Comparison of ENCODE assay signal across 21 cellular contexts in the genomic region with DNA sequence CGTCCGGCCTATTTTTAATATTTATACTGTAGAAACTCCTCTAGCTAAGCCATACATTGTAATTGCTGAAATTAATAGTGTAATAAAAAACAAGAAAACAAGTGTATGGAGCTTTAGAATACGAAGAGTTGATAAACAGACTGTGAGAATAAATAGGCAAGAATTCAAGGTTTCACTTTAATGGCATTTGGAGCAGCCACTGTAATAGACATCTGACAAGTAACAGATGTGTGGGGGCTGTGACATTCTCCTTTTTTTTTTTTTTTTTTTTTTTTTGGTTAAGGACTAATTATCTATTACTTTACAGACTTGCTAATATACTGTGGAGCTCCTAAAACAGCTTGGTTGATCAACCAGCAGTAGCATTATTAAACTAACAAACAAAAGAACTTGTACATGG. TPM values are rescaled to one million over a fixed set of nuclear protein-coding genes. Genes with fewer than 3 reads are reported as not detected.
DNase-seq lines count a peak whose midpoint lies in the region; ATAC-seq and TF ChIP-seq lines count a peak whose summit lies in the region.
"Had no signal": no experiment of that assay in that cellular context is flagged by ENCODE, and none has a peak within 500 bp of the region (broad histone marks: within the 10 kb centered on the region; RNA-seq: fewer than 3 reads in every experiment).

No MANE protein-coding gene starts in this region.

- H3K4me1 ChIP-seq in ACC112 (ENCODE audit: control insufficient read depth, insufficient read depth, low read length, unreplicated experiment) (peaks cover 32% of the 10 kb centered on the region), GM23338 (ENCODE audit: insufficient read depth) (no peaks in the 10 kb centered on the region)

- no peaks in the 10 kb centered on the region for H3K9me3 Mint-ChIP-seq in central memory CD8-positive, alpha-beta T cell
- H3K9me3 Mint-ChIP-seq in naive thymus-derived CD8-positive, alpha-beta T cell, result peaks cover 0 to 2% (median 0%) of the 10 kb centered on the region in 9 donors
- H3K9me3 Mint-ChIP-seq in GM23338, result no peaks in the 10 kb centered on the region; the same call in 2 of the 3 replicates
- H3K9me3 Mint-ChIP-seq: activated naive CD4-positive, alpha-beta T cell treated with anti-CD3 and anti-CD28 coated beads, Interleukin-2, amount 50 U/mL, for 24 hours; activated T-cell treated with anti-CD3 and anti-CD28 coated beads, Interleukin-2, amount 50 U/mL, for 24 hours; CD8-positive, alpha-beta T cell; naive B cell had no signal

- H3K27me3 ChIP-seq in ACC112 (ENCODE audit: insufficient read depth, low read length) (no peaks in the 10 kb centered on the region), dorsolateral prefrontal cortex (no peaks in the 10 kb centered on the region), GM23338 (ENCODE audit: insufficient read depth) (no peaks in the 10 kb centered on the region)
- H3K27me3 ChIP-seq: spleen had no signal

- peak overlapping the region; percentile 97 for H3K27ac Mint-ChIP-seq in central memory CD8-positive, alpha-beta T cell (ENCODE audit: low read depth)
- peak overlapping the region in 7 of 10 donors; percentile 9 to 98 (median 94) for H3K27ac Mint-ChIP-seq in naive thymus-derived CD8-positive, alpha-beta T cell
- no peak overlapping the region for H3K27ac Mint-ChIP-seq in GM23338
- H3K27ac Mint-ChIP-seq: brain had no signal

- H3K79me2 ChIP-seq in ACC112 (ENCODE audit: control insufficient read depth, insufficient read depth, low read length, unreplicated experiment), result no peaks in the 10 kb centered on the region
- no peaks in the 10 kb centered on the region for H3K79me2 ChIP-seq in GM23338 (replicated peaks; ENCODE audit: insufficient read depth)

- H3K4me3 ChIP-seq in ACC112 (ENCODE audit: low read depth, low read length) (no peak overlapping the region), dorsolateral prefrontal cortex (no peak overlapping the region), GM23338 (no peak overlapping the region)
- H3K4me3 ChIP-seq: lower lobe of right lung, spleen had no signal

- H2AFZ ChIP-seq in ACC112 (ENCODE audit: low read length, unreplicated experiment) (no peak overlapping the region), GM23338 (no peak overlapping the region)

- no peak overlapping the region for H3K4me3 Mint-ChIP-seq in central memory CD8-positive, alpha-beta T cell
- no peak overlapping the region for H3K4me3 Mint-ChIP-seq in naive thymus-derived CD8-positive, alpha-beta T cell
- no peak overlapping the region for H3K4me3 Mint-ChIP-seq in GM23338
- H3K4me3 Mint-ChIP-seq: activated naive CD4-positive, alpha-beta T cell treated with anti-CD3 and anti-CD28 coated beads, Interleukin-2, amount 50 U/mL, for 24 hours; brain had no signal

- H3K36me3 ChIP-seq in ACC112 (ENCODE audit: insufficient read depth, low read length) (no peaks in the 10 kb centered on the region), GM23338 (ENCODE audit: insufficient read depth) (no peaks in the 10 kb centered on the region)
- H3K36me3 ChIP-seq: lower lobe of right lung, spleen had no signal

- H3K4me1 Mint-ChIP-seq in central memory CD8-positive, alpha-beta T cell, result peaks cover 20% of the 10 kb centered on the region
- peaks cover 8 to 37% (median 28%) of the 10 kb centered on the region in 4 donors for H3K4me1 Mint-ChIP-seq in naive thymus-derived CD8-positive, alpha-beta T cell
- H3K4me1 Mint-ChIP-seq in GM23338, result no peaks in the 10 kb centered on the region; the same call in 2 of the 3 replicates

- H3K9me2 ChIP-seq in GM23338 (ENCODE audit: insufficient read depth), result no peaks in the 10 kb centered on the region

- H3K27me3 Mint-ChIP-seq in central memory CD8-positive, alpha-beta T cell, result no peaks in the 10 kb centered on the region
- no peaks in the 10 kb centered on the region for H3K27me3 Mint-ChIP-seq in naive thymus-derived CD8-positive, alpha-beta T cell
- no peaks in the 10 kb centered on the region for H3K27me3 Mint-ChIP-seq in GM23338 (ENCODE audit: insufficient read depth, low read depth, poor library complexity)
- H3K27me3 Mint-ChIP-seq: activated naive CD4-positive, alpha-beta T cell treated with anti-CD3 and anti-CD28 coated beads, Interleukin-2, amount 50 U/mL, for 24 hours; activated T-cell treated with anti-CD3 and anti-CD28 coated beads, Interleukin-2, amount 50 U/mL, for 24 hours; naive B cell had no signal

- H3K27ac ChIP-seq in ACC112 (ENCODE audit: low read depth, low read length) (peak overlapping the region; percentile 99), dorsolateral prefrontal cortex (no peak overlapping the region), GM23338 (ENCODE audit: low read depth) (no peak overlapping the region)

- TF ChIP-seq CTCF in dorsolateral prefrontal cortex (IDR thresholded peaks at IDR 0.05 in 54 of 56, conservative IDR thresholded peaks at IDR 0.05 in 2 of 56; ENCODE audit: low read depth in 1 of 56, partially characterized antibody in 56 of 56), result no peak
- no peak for TF ChIP-seq CTCF in GM23338 (conservative IDR thresholded peaks at IDR 0.05; ENCODE audit: low read depth in 2 of 2)

- POLR2A ChIA-PET in naive thymus-derived CD8-positive, alpha-beta T cell (lab: Charles Lee), result interaction anchor here (0.7 to 3.1 kb wide), 4 partner anchors 9 to 75 kb away, joined by 3 to 18 read pairs (median 4); a partner anchor contains a TSS

- no peak overlapping the region for H3K4me2 ChIP-seq in GM23338

- no peak for ATAC-seq in central memory CD8-positive, alpha-beta T cell (replicated peaks; ENCODE audit: extremely low read depth, poor library complexity, severe bottlenecking)
- ATAC-seq in naive thymus-derived CD8-positive, alpha-beta T cell, result no peak
- no peak for ATAC-seq in GM23338
- ATAC-seq: CD8-positive, alpha-beta T cell; HepG2 had no signal

- peaks cover 6% of the 10 kb centered on the region for H3K36me3 Mint-ChIP-seq in central memory CD8-positive, alpha-beta T cell (ENCODE audit: insufficient read depth)
- no peaks in the 10 kb centered on the region for H3K36me3 Mint-ChIP-seq in naive thymus-derived CD8-positive, alpha-beta T cell
- no peaks in the 10 kb centered on the region for H3K36me3 Mint-ChIP-seq in GM23338 (ENCODE audit: low read depth)
- H3K36me3 Mint-ChIP-seq: activated naive CD4-positive, alpha-beta T cell treated with anti-CD3 and anti-CD28 coated beads, Interleukin-2, amount 50 U/mL, for 24 hours; brain; CD8-positive, alpha-beta T cell; naive B cell had no signal

- no peaks in the 10 kb centered on the region for H4K20me1 ChIP-seq in GM23338 (replicated peaks; ENCODE audit: insufficient read depth)

- DNase-seq in NCI-H1694 (lab: John Stamatoyannopoulos, UW), result peak; percentile 32
- DNase-seq in central memory CD8-positive, alpha-beta T cell (ENCODE audit: low spot score in 2 of 2), result no peak
- DNase-seq in naive thymus-derived CD8-positive, alpha-beta T cell, result no peak
- DNase-seq in dorsolateral prefrontal cortex, result no peak
- DNase-seq in GM23338 (ENCODE audit: low spot score), result no peak
- DNase-seq in NAMALWA (ENCODE audit: low spot score), result no peak
- DNase-seq in SKM-1 treated with dmso at 0.1 percent for 144 hours (lab: John Stamatoyannopoulos, UW; ENCODE audit: unreplicated experiment), result no peak
- DNase-seq: activated T-cell treated with anti-CD3 and anti-CD28 coated beads, Interleukin-2, amount 50 U/mL, for 24 hours; CD8-positive, alpha-beta T cell; erythroblast; GOT3; lower lobe of right lung; naive B cell; NCI-H187 treated with DMSO at 0.1 percent for 48 hours; NCI-H446 treated with DMSO at 0.1 percent for 48 hours; RPMI8226; spleen had no signal

- H3F3A ChIP-seq in GM23338 (replicated peaks; ENCODE audit: low read depth), result no peaks in the 10 kb centered on the region

- intact Hi-C loops in dorsolateral prefrontal cortex (cut with DNase I), result no loop called here

TF ChIP-seq in GM23338, 12 proteins besides CTCF, POLR2A, EP300 and RAD21 (continues in another document):
- no peak for TF ChIP-seq NANOG (IDR thresholded peaks at IDR 0.05; ENCODE audit: borderline replicate concordance)
- no peak for TF ChIP-seq EZH2phosphoT487 (IDR thresholded peaks at IDR 0.05; ENCODE audit: unreplicated experiment)
- no peak for TF ChIP-seq ZNF331 (CRISPR knock-in tag; IDR thresholded peaks at IDR 0.05; ENCODE audit: low read depth)
- TF ChIP-seq JUNB (IDR thresholded peaks at IDR 0.05; ENCODE audit: unreplicated experiment), result no peak
- TF ChIP-seq, protein P1, sequence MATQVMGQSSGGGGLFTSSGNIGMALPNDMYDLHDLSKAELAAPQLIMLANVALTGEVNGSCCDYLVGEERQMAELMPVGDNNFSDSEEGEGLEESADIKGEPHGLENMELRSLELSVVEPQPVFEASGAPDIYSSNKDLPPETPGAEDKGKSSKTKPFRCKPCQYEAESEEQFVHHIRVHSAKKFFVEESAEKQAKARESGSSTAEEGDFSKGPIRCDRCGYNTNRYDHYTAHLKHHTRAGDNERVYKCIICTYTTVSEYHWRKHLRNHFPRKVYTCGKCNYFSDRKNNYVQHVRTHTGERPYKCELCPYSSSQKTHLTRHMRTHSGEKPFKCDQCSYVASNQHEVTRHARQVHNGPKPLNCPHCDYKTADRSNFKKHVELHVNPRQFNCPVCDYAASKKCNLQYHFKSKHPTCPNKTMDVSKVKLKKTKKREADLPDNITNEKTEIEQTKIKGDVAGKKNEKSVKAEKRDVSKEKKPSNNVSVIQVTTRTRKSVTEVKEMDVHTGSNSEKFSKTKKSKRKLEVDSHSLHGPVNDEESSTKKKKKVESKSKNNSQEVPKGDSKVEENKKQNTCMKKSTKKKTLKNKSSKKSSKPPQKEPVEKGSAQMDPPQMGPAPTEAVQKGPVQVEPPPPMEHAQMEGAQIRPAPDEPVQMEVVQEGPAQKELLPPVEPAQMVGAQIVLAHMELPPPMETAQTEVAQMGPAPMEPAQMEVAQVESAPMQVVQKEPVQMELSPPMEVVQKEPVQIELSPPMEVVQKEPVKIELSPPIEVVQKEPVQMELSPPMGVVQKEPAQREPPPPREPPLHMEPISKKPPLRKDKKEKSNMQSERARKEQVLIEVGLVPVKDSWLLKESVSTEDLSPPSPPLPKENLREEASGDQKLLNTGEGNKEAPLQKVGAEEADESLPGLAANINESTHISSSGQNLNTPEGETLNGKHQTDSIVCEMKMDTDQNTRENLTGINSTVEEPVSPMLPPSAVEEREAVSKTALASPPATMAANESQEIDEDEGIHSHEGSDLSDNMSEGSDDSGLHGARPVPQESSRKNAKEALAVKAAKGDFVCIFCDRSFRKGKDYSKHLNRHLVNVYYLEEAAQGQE (IDR thresholded peaks at IDR 0.05; ENCODE audit: unreplicated experiment), result no peak

RNA-seq across cellular contexts. Expression of a gene that starts 42.1 kb away (rescaled TPM):
- under 1 TPM; 0.49 to 0.82 TPM for total RNA-seq in naive thymus-derived CD8-positive, alpha-beta T cell
- not detected for polyA plus RNA-seq in naive thymus-derived CD8-positive, alpha-beta T cell
- 10 to 100 TPM in 9 of 120 experiments, 1 to 10 TPM in 111; 3.2 to 17.7 (median 6.6) TPM for total RNA-seq in dorsolateral prefrontal cortex
- total RNA-seq in GM23338 (2014; rRNA removed; shearing (Covaris generic)), result 0.07 and 0.70 TPM in 2 replicates
- polyA plus RNA-seq in GM23338 (2016; fragmentation: Nextera tagmentation; extraction: Ambion mirVana), result 0.30 and 0.76 TPM in 2 replicates
- total RNA-seq: HepG2 had no signal
- polyA plus RNA-seq: HepG2 had no signal

RNA-seq across cellular contexts. Expression of a gene that starts 47.0 kb away (rescaled TPM):
- 10 to 100 TPM; 73.2 to 75.6 TPM for total RNA-seq in naive thymus-derived CD8-positive, alpha-beta T cell
- 10 to 100 TPM; 22.1 to 32.2 (median 26.6) TPM for polyA plus RNA-seq in naive thymus-derived CD8-positive, alpha-beta T cell
- 100 to 1,000 TPM in 46 of 120 experiments, 10 to 100 TPM in 74; 56.6 to 132 (median 97.6) TPM for total RNA-seq in dorsolateral prefrontal cortex
- 24.5 and 34.2 TPM in 2 replicates for total RNA-seq in GM23338 (2014; rRNA removed; shearing (Covaris generic))
- 7.0 and 7.6 TPM in 2 replicates for polyA plus RNA-seq in GM23338 (2016; fragmentation: Nextera tagmentation; extraction: Ambion mirVana)
